Comparison of ENCODE assay signal across 17 cellular contexts in the genomic region with DNA sequence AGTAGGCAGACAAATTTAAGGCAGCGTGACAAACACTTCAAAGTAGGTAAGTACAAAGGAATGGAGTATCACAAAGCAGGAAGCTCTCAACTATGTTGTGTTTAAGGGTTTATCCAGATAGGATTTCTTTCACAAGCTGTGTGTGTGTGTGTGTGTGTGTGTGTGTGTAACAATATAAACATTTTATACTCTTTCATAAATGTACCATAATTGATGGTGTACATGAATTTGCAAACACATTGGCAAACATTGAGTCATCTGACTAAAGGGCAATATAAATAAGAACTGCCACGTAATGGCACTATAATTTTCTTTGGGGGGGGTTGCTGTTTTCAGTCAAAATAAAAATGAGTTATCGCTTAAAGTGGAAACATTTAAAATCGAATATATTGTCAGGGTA.
"Had no signal": no experiment of that assay in that cellular context is flagged by ENCODE, and none has a peak within 500 bp of the region (broad histone marks: within the 10 kb centered on the region; RNA-seq: fewer than 3 reads in every experiment).

No MANE protein-coding gene starts in this region.

- H3K4me3 ChIP-seq: body of pancreas, lung, neural progenitor cell, pancreas, tibial artery, uterus had no signal

- H3K9me3 ChIP-seq: body of pancreas, pancreas, tibial artery, uterus had no signal

- H3K27me3 Mint-ChIP-seq: activated CD4-positive, alpha-beta memory T cell treated with anti-CD3 and anti-CD28 coated beads, Interleukin-2, amount 10 ng/mL, durations not matched to agents 7 days and 5 days; activated T-cell treated with anti-CD3 and anti-CD28 coated beads, Interleukin-2, amount 50 U/mL, for 24 hours; dendritic cell treated with granulocyte-macrophage colony-stimulating factor and Interleukin-4, amounts not matched to agents 40 ng/mL and 50 ng/mL, for 4 days; stimulated activated memory B cell treated with anti-CD40 and anti-IgM and Interleukin-4, amounts not matched to agents 10 μg/mL and 1 μg/mL and 100 μg/mL, for 72 hours had no signal

- H3K4me1 Mint-ChIP-seq: activated CD4-positive, alpha-beta memory T cell treated with anti-CD3 and anti-CD28 coated beads, Interleukin-2, amount 10 ng/mL, durations not matched to agents 7 days and 5 days; neural progenitor cell; stimulated activated memory B cell treated with anti-CD40 and anti-IgM and Interleukin-4, amounts not matched to agents 10 μg/mL and 1 μg/mL and 100 μg/mL, for 72 hours; WTC11 had no signal

- H3K27me3 ChIP-seq: body of pancreas, neural progenitor cell, pancreas, tibial artery, uterus had no signal

- H3K27ac Mint-ChIP-seq: activated CD4-positive, alpha-beta memory T cell treated with anti-CD3 and anti-CD28 coated beads, Interleukin-2, amount 10 ng/mL, durations not matched to agents 7 days and 5 days; activated naive CD4-positive, alpha-beta T cell treated with anti-CD3 and anti-CD28 coated beads, Interleukin-2, amount 50 U/mL, for 72 hours; activated T-cell treated with anti-CD3 and anti-CD28 coated beads, Interleukin-2, amount 50 U/mL, for 24 hours; dendritic cell treated with granulocyte-macrophage colony-stimulating factor and Interleukin-4, amounts not matched to agents 40 ng/mL and 50 ng/mL, for 4 days; neural progenitor cell; stimulated activated memory B cell treated with anti-CD40 and anti-IgM and Interleukin-4, amounts not matched to agents 10 μg/mL and 1 μg/mL and 100 μg/mL, for 72 hours; WTC11 had no signal

- H3K36me3 ChIP-seq: pancreas, tibial artery, uterus had no signal

- H3K9me3 Mint-ChIP-seq: neural progenitor cell; stimulated activated memory B cell treated with anti-CD40 and anti-IgM and Interleukin-4, amounts not matched to agents 10 μg/mL and 1 μg/mL and 100 μg/mL, for 72 hours had no signal

- DNase-seq: activated CD4-positive, alpha-beta memory T cell treated with anti-CD3 and anti-CD28 coated beads, Interleukin-2, amount 10 ng/mL, durations not matched to agents 7 days and 5 days; activated CD4-positive, alpha-beta T cell treated with anti-CD3 and anti-CD28 coated beads for 4 hours; activated T-cell treated with anti-CD3 and anti-CD28 coated beads, Interleukin-2, amount 50 U/mL, for 24 hours; body of pancreas; effector memory CD4-positive, alpha-beta T cell; left cardiac atrium; midbrain; pancreas; stimulated activated CD4-positive, alpha-beta T cell treated with anti-CD3 and anti-CD28 coated beads, Interleukin-2, amount 100 ng/mL, for 48 hours; tibial artery; uterus had no signal

- ATAC-seq: activated naive CD4-positive, alpha-beta T cell treated with anti-CD3 and anti-CD28 coated beads, Interleukin-2, amount 50 U/mL, for 72 hours; body of pancreas; left cardiac atrium; pancreas; stimulated activated memory B cell treated with anti-CD40 and anti-IgM and Interleukin-4, amounts not matched to agents 10 μg/mL and 1 μg/mL and 100 μg/mL, for 72 hours; WTC11 had no signal

- H3K4me3 Mint-ChIP-seq: activated CD4-positive, alpha-beta memory T cell treated with anti-CD3 and anti-CD28 coated beads, Interleukin-2, amount 10 ng/mL, durations not matched to agents 7 days and 5 days; activated T-cell treated with anti-CD3 and anti-CD28 coated beads, Interleukin-2, amount 50 U/mL, for 24 hours; dendritic cell treated with granulocyte-macrophage colony-stimulating factor and Interleukin-4, amounts not matched to agents 40 ng/mL and 50 ng/mL, for 4 days; neural progenitor cell; stimulated activated memory B cell treated with anti-CD40 and anti-IgM and Interleukin-4, amounts not matched to agents 10 μg/mL and 1 μg/mL and 100 μg/mL, for 72 hours; WTC11 had no signal

- H3K27ac ChIP-seq: body of pancreas, neural progenitor cell, pancreas, tibial artery, uterus had no signal

- H3K4me1 ChIP-seq: body of pancreas, neural progenitor cell, pancreas, tibial artery, uterus had no signal

- H3K36me3 Mint-ChIP-seq: activated naive CD4-positive, alpha-beta T cell treated with anti-CD3 and anti-CD28 coated beads, Interleukin-2, amount 50 U/mL, for 72 hours; neural progenitor cell; stimulated activated memory B cell treated with anti-CD40 and anti-IgM and Interleukin-4, amounts not matched to agents 10 μg/mL and 1 μg/mL and 100 μg/mL, for 72 hours had no signal
